ENCODE assay signal across 8 cellular contexts in genomic region chr21:46325073-46325912, GRCh38. TPM values are rescaled to one million over a fixed set of nuclear protein-coding genes. Genes with fewer than 3 reads are reported as not detected.
DNase-seq lines count a peak whose midpoint lies in the region; ATAC-seq and TF ChIP-seq lines count a peak whose summit lies in the region.

No MANE protein-coding gene starts in this region.

- ATAC-seq in activated CD4-positive, CD25-positive, alpha-beta regulatory T cell treated with anti-CD3 and anti-CD28 coated beads, Interleukin-2, amount 50 U/mL, for 24 hours: no peak
- peak; percentile 44 for ATAC-seq in left colon
- no peak for ATAC-seq in HG02678 (IDR thresholded peaks at IDR 0.05; ENCODE audit: unreplicated experiment)

- DNase-seq in activated CD4-positive, CD25-positive, alpha-beta regulatory T cell (lab: John Stamatoyannopoulos, UW): peak in 3 of 4 experiments; percentile 7 to 34 (median 30)
- DNase-seq in NAMALWA (ENCODE audit: low spot score) (peak; percentile 63), UCSD-AML1 (lab: John Stamatoyannopoulos, UW; ENCODE audit: unreplicated experiment) (peak; percentile 55), chondrocyte (ENCODE audit: low spot score) (no peak), left colon (peak; percentile 67 to 71)
- DNase-seq in stimulated activated CD4-positive, alpha-beta T cell treated with anti-CD3 and anti-CD28 coated beads, Interleukin-4, amount 100 ng/mL, for 24 hours: peak; percentile 42

- intact Hi-C loops in left colon (cut with DNase I, micrococcal nuclease): no loop called here

- no peaks in the 10 kb centered on the region for H3K27me3 Mint-ChIP-seq in chondrocyte (ENCODE audit: low read depth)

- H3K4me1 Mint-ChIP-seq in chondrocyte (ENCODE audit: low read depth): peaks cover 43% of the 10 kb centered on the region

- peak; percentile 63 for TF ChIP-seq CTCF in chondrocyte (IDR thresholded peaks at IDR 0.05)

- peak overlapping the region; percentile 91 for H3K4me3 Mint-ChIP-seq in chondrocyte (ENCODE audit: unreplicated experiment)

- peak overlapping the region; percentile 71 for H3K27ac Mint-ChIP-seq in chondrocyte (ENCODE audit: unreplicated experiment)

- H3K9me3 Mint-ChIP-seq in chondrocyte (ENCODE audit: low read depth): no peaks in the 10 kb centered on the region

- H3K36me3 Mint-ChIP-seq in chondrocyte (ENCODE audit: low read depth): peaks cover 2% of the 10 kb centered on the region

RNA-seq across cellular contexts. Expression of gene PCNT, which starts 1.3 kb away (rescaled TPM):
- total RNA-seq in chondrocyte (29.9 to 41.0 TPM (median 37.3 TPM) in 3 replicates), left colon (10 to 100 TPM; 17.6 to 28.8 TPM)

RNA-seq across cellular contexts. Expression of gene C21orf58, which starts 1.6 kb away (rescaled TPM):
- total RNA-seq in chondrocyte: 5.0 to 13.9 TPM (median 5.6 TPM) in 3 replicates
- 1 to 10 TPM; 4.6 to 9.8 TPM for total RNA-seq in left colon

RNA-seq across cellular contexts. Expression of gene YBEY, which starts 39.2 kb away (rescaled TPM):
- total RNA-seq in chondrocyte (10.6 to 16.0 TPM (median 13.1 TPM) in 3 replicates), left colon (10 to 100 TPM; 19.6 to 25.7 TPM)

RNA-seq across cellular contexts. Expression of gene MCM3AP, which starts 39.9 kb away (rescaled TPM):
- total RNA-seq in chondrocyte (86.4 to 106 TPM (median 87.2 TPM) in 3 replicates), left colon (10 to 100 TPM; 90.6 to 94.3 TPM)
